ENCODE assay signal across 8 cellular contexts in the genomic region with DNA sequence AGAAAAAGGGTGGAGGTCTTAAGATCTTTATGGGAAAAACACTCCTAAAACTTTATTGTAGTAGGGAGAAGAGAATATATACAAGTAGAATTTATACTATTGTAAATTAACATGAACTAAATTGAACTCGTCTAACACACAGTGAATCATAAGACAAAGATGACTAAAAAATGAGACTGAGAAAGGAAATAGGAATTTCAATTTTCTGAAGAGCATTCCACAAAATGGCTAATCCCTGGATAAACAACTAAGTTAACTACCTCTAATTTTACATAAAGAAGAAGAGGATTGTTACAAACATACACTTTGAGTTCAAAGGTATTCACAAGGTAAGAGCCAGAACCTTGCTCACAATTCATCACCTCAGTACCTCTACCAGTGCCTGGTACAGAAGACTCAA. TPM values are rescaled to one million over a fixed set of nuclear protein-coding genes. Genes with fewer than 3 reads are reported as not detected.
DNase-seq lines count a peak whose midpoint lies in the region; ATAC-seq lines count a peak whose summit lies in the region.

No MANE protein-coding gene starts in this region.

- no peak overlapping the region for H3K27ac ChIP-seq in SJCRH30
- peak overlapping the region; percentile 72 for H3K27ac ChIP-seq in epithelial cell of prostate

- no peaks in the 10 kb centered on the region for H3K9me3 ChIP-seq in SJCRH30 (replicated peaks)

- peaks cover 3% of the 10 kb centered on the region; the same call in 1 of the 2 replicates for H3K36me3 ChIP-seq in SJCRH30

- DNase-seq in GM03348 (ENCODE audit: low spot score) = peak; percentile 20
- no peak for DNase-seq in SJCRH30
- DNase-seq in epithelial cell of prostate (ENCODE audit: low read depth, low spot score) = no peak
- DNase-seq in renal cortical epithelial cell (ENCODE audit: low read depth) = peak; percentile 67
- no peak for DNase-seq in NCI-H345 treated with DMSO at 0.1 percent for 48 hours (lab: John Stamatoyannopoulos, UW; ENCODE audit: unreplicated experiment)
- DNase-seq in NOMO-1 treated with DMSO at 0.1 percent for 48 hours (lab: John Stamatoyannopoulos, UW; ENCODE audit: unreplicated experiment) = no peak

- peak overlapping the region; percentile 98 for H3K4me3 ChIP-seq in SJCRH30

- peaks cover 7% of the 10 kb centered on the region; the same call in 1 of the 2 replicates for H3K4me1 ChIP-seq in SJCRH30

- no peaks in the 10 kb centered on the region for H3K27me3 ChIP-seq in SJCRH30

- ATAC-seq in GM18909 (IDR thresholded peaks at IDR 0.05; ENCODE audit: poor library complexity, unreplicated experiment) (no peak), HG02571 (IDR thresholded peaks at IDR 0.05; ENCODE audit: unreplicated experiment) (no peak)

RNA-seq across cellular contexts. Expression of a gene that starts 2.0 kb away (rescaled TPM):
- 45.1 and 57.3 TPM in 2 replicates for total RNA-seq in SJCRH30 (2014; rRNA removed; shearing (Covaris generic))
- total RNA-seq in renal cortical epithelial cell = 42.4 and 69.9 TPM in 2 replicates

RNA-seq across cellular contexts. Expression of a gene that starts 29.6 kb away (rescaled TPM):
- 0.59 and 0.66 TPM in 2 replicates for total RNA-seq in SJCRH30 (2014; rRNA removed; shearing (Covaris generic))
- 3.7 and 10.8 TPM in 2 replicates for total RNA-seq in renal cortical epithelial cell

Comparison
In these comparisons a context has a peak if more than half of its experiments do, and no peak if none do; other contexts are left out.
1. DNase-seq: peak in GM03348 (single experiment) and renal cortical epithelial cell (single experiment); none in SJCRH30 (0 of 2), epithelial cell of prostate (single experiment), NCI-H345 treated with DMSO at 0.1 percent for 48 hours (single experiment) and NOMO-1 treated with DMSO at 0.1 percent for 48 hours (single experiment).